Comparison of ENCODE assay signal across 35 cellular contexts in genomic region chr9:100406962-100407361, GRCh38. TPM values are rescaled to one million over a fixed set of nuclear protein-coding genes. Genes with fewer than 3 reads are reported as not detected.
DNase-seq lines count a peak whose midpoint lies in the region; ATAC-seq, FAIRE-seq and TF ChIP-seq lines count a peak whose summit lies in the region.
"Had no signal": no experiment of that assay in that cellular context is flagged by ENCODE, and none has a peak within 500 bp of the region (broad histone marks: within the 10 kb centered on the region; RNA-seq: fewer than 3 reads in every experiment).

No MANE protein-coding gene starts in this region.

- intact Hi-C loops in K562 (cut with micrococcal nuclease) (no loop called here), esophagus muscularis mucosa (cut with DNase I) (no loop called here)

- no peaks in the 10 kb centered on the region for H3K9me3 ChIP-seq in HEK293 (ENCODE audit: control insufficient read depth, insufficient read depth, low read depth, low read length)
- H3K9me3 ChIP-seq in K562 (replicated peaks; ENCODE audit: control insufficient read depth, insufficient read depth, low read depth, low read length) = peaks cover 1% of the 10 kb centered on the region
- H3K9me3 ChIP-seq in esophagus muscularis mucosa = no peaks in the 10 kb centered on the region
- no peaks in the 10 kb centered on the region for H3K9me3 ChIP-seq in mesenchymal stem cell (ENCODE audit: control insufficient read depth, low read length)
- H3K9me3 ChIP-seq: A549, BE2C had no signal

- 0% methylated on average over 1 of the region's 1 CpG for WGBS in K562 (ENCODE audit: insufficient coverage, low coverage, missing lambda C conversion rate)
- 93% methylated on average over 1 of the region's 1 CpG for WGBS in esophagus muscularis mucosa
- WGBS in mesenchymal stem cell = 98% methylated on average over 1 of the region's 1 CpG

- no peak for TF ChIP-seq RAD21 in K562 (CRISPR knock-in tag; conservative IDR thresholded peaks at IDR 0.05 in 1 of 2, IDR thresholded peaks at IDR 0.05 in 1 of 2)

- H3K14ac ChIP-seq in mesenchymal stem cell (ENCODE audit: low read length in 2 of 2) = no peak overlapping the region

- no peaks in the 10 kb centered on the region for H3K9me1 ChIP-seq in K562 (ENCODE audit: control insufficient read depth, insufficient read depth, low read length)

- DNase-seq in K562 (ENCODE audit: extremely low read depth in 1 of 4, low spot score in 3 of 4) (peak in 2 of 4 experiments; percentile 33 to 78), esophagus muscularis mucosa (ENCODE audit: extremely low spot score) (peak; percentile 39), mesenchymal stem cell (no peak), NCI-H69 (lab: John Stamatoyannopoulos, UW) (no peak), anterior cingulate cortex (lab: John Stamatoyannopoulos, UW) (no peak), NCI-H146 treated with DMSO at 0.1 percent for 48 hours (lab: John Stamatoyannopoulos, UW; ENCODE audit: unreplicated experiment) (no peak)
- no peak for DNase-seq in stimulated activated CD4-positive, alpha-beta T cell treated with anti-CD3 and anti-CD28 coated beads, Interleukin-2, amount 100 ng/mL, for 24 hours
- DNase-seq: 8988T; ACHN; AML-193; BE2C; C1 segment of cervical spinal cord; Caco-2; Calu3; CD4-positive, alpha-beta memory T cell; CD4-positive, alpha-beta T cell; CD4-positive, CD25-positive, alpha-beta regulatory T cell; CD8-positive, alpha-beta memory T cell; CD8-positive, alpha-beta T cell; COR-L47; DMS 273 treated with DMSO at 0.1 percent for 48 hours; DMS153; DMS53; DMS79; DMS79 treated with DMSO at 0.1 percent for 48 hours; DND-41; EL had no signal

- H3K79me2 ChIP-seq in K562 (ENCODE audit: control insufficient read depth, insufficient read depth, low read length) = no peaks in the 10 kb centered on the region

- no peaks in the 10 kb centered on the region for H3K36me3 ChIP-seq in HEK293 (ENCODE audit: control insufficient read depth in 2 of 2, insufficient read depth in 1 of 2, low read length in 2 of 2)
- H3K36me3 ChIP-seq in K562 (ENCODE audit: control insufficient read depth, insufficient read depth, low read length) = no peaks in the 10 kb centered on the region
- H3K36me3 ChIP-seq in esophagus muscularis mucosa = no peaks in the 10 kb centered on the region
- H3K36me3 ChIP-seq in mesenchymal stem cell (ENCODE audit: control insufficient read depth in 1 of 2, insufficient read depth in 2 of 2, low read depth in 1 of 2, low read length in 2 of 2) = no peaks in the 10 kb centered on the region
- H3K36me3 ChIP-seq: BE2C; BLaER1; BLaER1 treated with 17β-estradiol and CSF1 and Interleukin-3, amounts not matched to agents 10 nM and 100 nM had no signal

- H2BK15ac ChIP-seq in mesenchymal stem cell (ENCODE audit: low read depth, poor library complexity, severe bottlenecking) = no peak overlapping the region

- peak; percentile 75 for ATAC-seq in K562
- ATAC-seq: A549; CD8-positive, alpha-beta T cell had no signal

- no peak overlapping the region for H3K4ac ChIP-seq in mesenchymal stem cell (ENCODE audit: low read depth in 1 of 2, low read length in 2 of 2)

- no peak overlapping the region for H2BK5ac ChIP-seq in mesenchymal stem cell (ENCODE audit: low read depth, low read length, poor library complexity, severe bottlenecking)

- H3K4me2 ChIP-seq in K562 (ENCODE audit: insufficient read depth, low read length) = no peak overlapping the region
- H3K4me2 ChIP-seq in mesenchymal stem cell (ENCODE audit: low read length, poor library complexity, severe bottlenecking) = no peak overlapping the region
- H3K4me2 ChIP-seq: A549, BLaER1 had no signal

- POLR2A ChIA-PET in HEK293 (lab: Yijun Ruan, JAX) (interaction anchor here (0.6 to 1.1 kb wide), 3 partner anchors 17 to 974 kb away, joined by 4 to 5 read pairs (median 4); no protein-coding TSS in a partner anchor), K562 (lab: Yijun Ruan, JAX) (no interaction called here)

- TF ChIP-seq CTCF in HEK293 (tag by site-specific recombination; IDR thresholded peaks at IDR 0.05) (no peak), K562 (IDR thresholded peaks at IDR 0.05 in 2 of 3, conservative IDR thresholded peaks at IDR 0.05 in 1 of 3; ENCODE audit: insufficient read depth in 2 of 3, low read depth in 1 of 3, low read length in 3 of 3) (no peak), esophagus muscularis mucosa (IDR thresholded peaks at IDR 0.05) (no peak)

- no peak overlapping the region for H3K4me3 ChIP-seq in HEK293 (ENCODE audit: low read depth, low read length)
- no peak overlapping the region for H3K4me3 ChIP-seq in K562
- no peak overlapping the region for H3K4me3 ChIP-seq in esophagus muscularis mucosa
- H3K4me3 ChIP-seq in mesenchymal stem cell (ENCODE audit: insufficient read depth in 1 of 2, low read depth in 1 of 2, low read length in 2 of 2) = no peak overlapping the region
- H3K4me3 ChIP-seq: A549; BLaER1; BLaER1 treated with 17β-estradiol and CSF1 and Interleukin-3, amounts not matched to agents 10 nM and 100 nM had no signal

- H2BK120ac ChIP-seq in mesenchymal stem cell (ENCODE audit: low read depth, low read length) = no peak overlapping the region

- TF ChIP-seq EP300 in K562 (IDR thresholded peaks at IDR 0.05; ENCODE audit: low read length) (no peak), esophagus muscularis mucosa (IDR thresholded peaks at IDR 0.05) (no peak)

- in situ Hi-C loops in K562 (cut with MboI) = no loop called here

- H3K9ac ChIP-seq in K562 (ENCODE audit: insufficient read depth in 1 of 2, low read depth in 2 of 2, low read length in 2 of 2) (no peak overlapping the region), mesenchymal stem cell (ENCODE audit: low read length) (no peak overlapping the region)
- H3K9ac ChIP-seq: BLaER1; BLaER1 treated with 17β-estradiol and CSF1 and Interleukin-3, amounts not matched to agents 10 nM and 100 nM had no signal

- peak overlapping the region; percentile 19 for H4K8ac ChIP-seq in mesenchymal stem cell (ENCODE audit: low read length)

- H3K4me1 ChIP-seq in HEK293 (ENCODE audit: control insufficient read depth, insufficient read depth, low read length) (no peaks in the 10 kb centered on the region), K562 (replicated peaks in 1 of 2; ENCODE audit: control insufficient read depth in 2 of 2, insufficient read depth in 2 of 2, low read length in 2 of 2) (peaks cover 4 to 7% of the 10 kb centered on the region in 2 experiments; a peak in 3 of 5 replicates), esophagus muscularis mucosa (peaks cover 1 to 9% (median 7%) of the 10 kb centered on the region in 4 donors), mesenchymal stem cell (ENCODE audit: control insufficient read depth, insufficient read depth, low read depth, low read length) (no peaks in the 10 kb centered on the region)

- no peak overlapping the region for H2BK12ac ChIP-seq in mesenchymal stem cell (ENCODE audit: low read length in 2 of 2)

- CTCF ChIA-PET in HEK293 (lab: Yijun Ruan, JAX) = interaction anchor here (0.6 to 1.2 kb wide), 3 partner anchors 21 to 1222 kb away, joined by 3 to 4 read pairs (median 3); partner anchors contain the start of gene NR4A3
- CTCF ChIA-PET in K562 (lab: Yijun Ruan, JAX; ENCODE audit: low intra/inter-chr PET ratio) = no interaction called here

- H4K20me1 ChIP-seq in K562 (replicated peaks; ENCODE audit: control insufficient read depth, insufficient read depth, low read length) = no peaks in the 10 kb centered on the region
- H4K20me1 ChIP-seq: BLaER1; BLaER1 treated with 17β-estradiol and CSF1 and Interleukin-3, amounts not matched to agents 10 nM and 100 nM had no signal

- no TSS peak for BruUV-seq in K562 (replicated peaks; lab: Mats Ljungman, UMichigan)

- TF ChIP-seq POLR2A in K562 (conservative IDR thresholded peaks at IDR 0.05) (no peak), esophagus muscularis mucosa (IDR thresholded peaks at IDR 0.05; ENCODE audit: low read depth) (no peak)

- FAIRE-seq in K562 (lab: Jason Lieb, UNC) = peak; percentile 93
- FAIRE-seq: A204.1, A549, D721Med had no signal

- H3K23ac ChIP-seq in mesenchymal stem cell (ENCODE audit: low read length in 2 of 2) = no peak overlapping the region

- H3K18ac ChIP-seq in mesenchymal stem cell (ENCODE audit: low read depth in 1 of 2, low read length in 2 of 2) = no peak overlapping the region

- H2AK5ac ChIP-seq in mesenchymal stem cell (ENCODE audit: low read length, severe bottlenecking) = no peak overlapping the region

- H4K91ac ChIP-seq in mesenchymal stem cell (ENCODE audit: low read length) = no peak overlapping the region

- 0 out of 2 replicates have a peak overlapping the region, but pooled peaks have one; percentile 53 for H2AFZ ChIP-seq in K562 (ENCODE audit: low read depth, low read length)
- no peak overlapping the region for H2AFZ ChIP-seq in mesenchymal stem cell (ENCODE audit: low read depth, low read length)

- H3K27me3 ChIP-seq in K562 (ENCODE audit: control insufficient read depth in 2 of 2, insufficient read depth in 2 of 2, low read length in 2 of 2) (no peaks in the 10 kb centered on the region), esophagus muscularis mucosa (peaks cover 0 to 12% (median 0%) of the 10 kb centered on the region in 4 donors), mesenchymal stem cell (ENCODE audit: control insufficient read depth in 1 of 2, insufficient read depth in 1 of 2, low read length in 2 of 2) (no peaks in the 10 kb centered on the region)
- H3K27me3 ChIP-seq: BE2C; BLaER1; BLaER1 treated with 17β-estradiol and CSF1 and Interleukin-3, amounts not matched to agents 10 nM and 100 nM had no signal

- H3K79me1 ChIP-seq in mesenchymal stem cell (replicated peaks; ENCODE audit: low read length, poor library complexity, severe bottlenecking) = no peaks in the 10 kb centered on the region

- H3K27ac ChIP-seq in HEK293 (ENCODE audit: extremely low read depth, low read depth, low read length) = no peak overlapping the region
- H3K27ac ChIP-seq in K562 (ENCODE audit: extremely low read depth, low read depth, low read length) = no peak overlapping the region
- H3K27ac ChIP-seq in esophagus muscularis mucosa (replicated peaks in 1 of 4) = no peak overlapping the region
- no peak overlapping the region for H3K27ac ChIP-seq in mesenchymal stem cell (ENCODE audit: low read length, poor library complexity, severe bottlenecking)
- H3K27ac ChIP-seq: 22Rv1, A549, BLaER1, C4-2B had no signal

RNA-seq across cellular contexts. Expression of gene MSANTD3, which starts 20.0 kb away (rescaled TPM):
- 13.3 and 20.3 TPM in 2 replicates for total RNA-seq in K562 (2011; cell fraction: chromatin; rRNA removed; ENCODE audit: low replicate concordance)
- total RNA-seq in K562 (2011; cell fraction: nucleolus; rRNA removed) = 6.3 and 7.0 TPM in 2 replicates
- 14.1 and 20.8 TPM in 2 replicates for total RNA-seq in K562 (2011; cell fraction: nucleoplasm; rRNA removed)
- 25.8 and 28.7 TPM in 2 replicates for total RNA-seq in K562 (2014; rRNA removed)
- total RNA-seq in K562 (2014; rRNA removed; fragmentation: Illumina TruSeq; extraction: Trizol) = 22.0 and 24.3 TPM in 2 replicates
- total RNA-seq in K562 (2015; rRNA removed; fragmentation: Illumina TruSeq; extraction: Trizol) = 24.0 and 24.6 TPM in 2 replicates
- total RNA-seq in K562 (2021) = 22.1 and 22.3 TPM in 2 replicates
- polyA plus RNA-seq in K562 (2011; rRNA removed) = 12.4 and 16.0 TPM in 2 replicates
- polyA plus RNA-seq in K562 (2011; cell fraction: cytosol; rRNA removed) = 8.6 and 9.9 TPM in 2 replicates
- 8.3 and 8.9 TPM in 2 replicates for polyA plus RNA-seq in K562 (2011; cell fraction: nucleus; rRNA removed)
- polyA plus RNA-seq in K562 (2012) = 15.4 and 16.9 TPM in 2 replicates
- polyA plus RNA-seq in K562 (2014; fragmentation: Illumina TruSeq; extraction: Trizol) = 20.6 and 26.6 TPM in 2 replicates
- polyA plus RNA-seq in K562 (2014; fragmentation: Nextera tagmentation; extraction: Ambion mirVana) = 1 to 10 TPM; 9.4 to 9.6 TPM
- 22.8 and 27.3 TPM in 2 replicates for polyA plus RNA-seq in K562 (2014; rRNA removed)
- polyA minus RNA-seq in K562 (2011; rRNA and poly(A)+ RNA removed) = 16.3 TPM in 2 replicates
- polyA minus RNA-seq in K562 (2011; cell fraction: cytosol; rRNA and poly(A)+ RNA removed) = 5.7 and 10.7 TPM in 2 replicates
- polyA minus RNA-seq in K562 (2011; cell fraction: nucleus; rRNA and poly(A)+ RNA removed) = 3.8 and 5.8 TPM in 2 replicates
- total RNA-seq in esophagus muscularis mucosa = 10 to 100 TPM; 28.5 to 50.4 (median 41.3) TPM
- polyA plus RNA-seq in mesenchymal stem cell (2013, experiment 1 of 2) = 84.0 TPM
- 85.5 TPM for polyA plus RNA-seq in mesenchymal stem cell (2013, experiment 2 of 2)

RNA-seq across cellular contexts. Expression of gene TEX10, which starts 54.2 kb away (rescaled TPM):
- 43.4 and 116 TPM in 2 replicates for total RNA-seq in K562 (2011; cell fraction: chromatin; rRNA removed; ENCODE audit: low replicate concordance)
- 20.5 and 26.8 TPM in 2 replicates for total RNA-seq in K562 (2011; cell fraction: nucleolus; rRNA removed)
- total RNA-seq in K562 (2011; cell fraction: nucleoplasm; rRNA removed) = 44.4 and 51.5 TPM in 2 replicates
- 39.8 and 42.0 TPM in 2 replicates for total RNA-seq in K562 (2014; rRNA removed)
- 50.1 and 58.1 TPM in 2 replicates for total RNA-seq in K562 (2014; rRNA removed; fragmentation: Illumina TruSeq; extraction: Trizol)
- total RNA-seq in K562 (2015; rRNA removed; fragmentation: Illumina TruSeq; extraction: Trizol) = 47.1 and 49.2 TPM in 2 replicates
- 43.1 and 44.6 TPM in 2 replicates for total RNA-seq in K562 (2021)
- polyA plus RNA-seq in K562 (2011; rRNA removed) = 42.2 and 57.9 TPM in 2 replicates
- 17.5 and 26.6 TPM in 2 replicates for polyA plus RNA-seq in K562 (2011; cell fraction: cytosol; rRNA removed)
- polyA plus RNA-seq in K562 (2011; cell fraction: nucleus; rRNA removed) = 32.0 and 41.7 TPM in 2 replicates
- 27.1 and 27.9 TPM in 2 replicates for polyA plus RNA-seq in K562 (2012)
- polyA plus RNA-seq in K562 (2014; fragmentation: Illumina TruSeq; extraction: Trizol) = 43.9 and 47.9 TPM in 2 replicates
- 10 to 100 TPM; 27.8 to 60.0 TPM for polyA plus RNA-seq in K562 (2014; fragmentation: Nextera tagmentation; extraction: Ambion mirVana)
- 32.9 and 38.9 TPM in 2 replicates for polyA plus RNA-seq in K562 (2014; rRNA removed)
- polyA minus RNA-seq in K562 (2011; rRNA and poly(A)+ RNA removed) = 93.3 and 99.5 TPM in 2 replicates
- polyA minus RNA-seq in K562 (2011; cell fraction: cytosol; rRNA and poly(A)+ RNA removed) = 17.8 and 27.5 TPM in 2 replicates
- 40.7 and 59.4 TPM in 2 replicates for polyA minus RNA-seq in K562 (2011; cell fraction: nucleus; rRNA and poly(A)+ RNA removed)
- 10 to 100 TPM; 10.4 to 16.4 (median 11.2) TPM for total RNA-seq in esophagus muscularis mucosa
- polyA plus RNA-seq in mesenchymal stem cell (2013, experiment 1 of 2) = 19.9 TPM
- polyA plus RNA-seq in mesenchymal stem cell (2013, experiment 2 of 2) = 20.6 TPM

Comparison
In these comparisons a context has a peak if more than half of its experiments do, and no peak if none do; other contexts are left out.
1. Of the 44 proteins assayed by ChIP-seq in both K562 and HEK293: peak only in K562: TRIM28; only in HEK293: SETDB1; in both: none; in neither: 42.